Comparison of ENCODE assay signal across 1 cellular context in the genomic region with DNA sequence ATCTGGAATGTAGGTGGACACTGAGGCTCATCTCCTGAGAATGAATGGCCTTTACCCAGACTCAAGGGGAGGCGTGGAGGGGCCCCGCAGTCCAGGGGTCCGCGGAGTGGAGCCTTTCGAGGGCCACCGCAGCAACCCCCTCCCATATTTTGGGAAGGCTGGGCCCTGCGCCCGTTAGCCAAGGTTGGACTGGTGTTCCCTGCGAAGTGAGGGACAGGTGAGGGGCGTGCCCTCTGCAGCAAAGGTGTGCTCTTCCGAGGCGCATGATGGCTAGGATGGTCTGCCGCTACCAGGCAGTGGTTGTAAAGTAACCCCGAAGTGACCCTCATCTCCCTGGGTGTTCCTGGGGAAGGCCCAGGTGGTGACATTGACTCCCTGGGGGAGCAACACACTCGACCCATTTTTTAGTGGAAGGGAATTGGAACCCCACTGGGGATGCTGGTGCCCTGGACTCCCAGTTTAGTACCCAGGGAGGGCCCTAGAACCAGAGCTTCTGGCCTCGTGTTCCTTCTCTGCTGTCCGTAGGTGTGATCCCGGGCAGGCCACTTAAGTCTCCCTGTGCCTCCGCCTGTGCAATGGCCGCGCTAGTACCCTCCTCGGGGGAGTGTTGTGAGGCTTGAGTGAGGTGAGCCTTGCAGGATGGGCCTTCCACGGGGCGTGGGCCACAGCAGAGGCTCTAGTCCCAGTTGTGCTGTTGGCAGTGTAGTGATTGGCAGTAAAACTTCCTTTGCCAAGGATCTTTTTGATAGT.
TF ChIP-seq lines count a peak whose summit lies in the region.

No MANE protein-coding gene starts in this region.

TF ChIP-seq in IMR-90, 13 proteins besides CTCF, POLR2A, EP300 and RAD21 (continued from another document):
- no peak for TF ChIP-seq FOS (IDR thresholded peaks at IDR 0.05; ENCODE audit: low read depth, low read length)
- TF ChIP-seq, protein P1, sequence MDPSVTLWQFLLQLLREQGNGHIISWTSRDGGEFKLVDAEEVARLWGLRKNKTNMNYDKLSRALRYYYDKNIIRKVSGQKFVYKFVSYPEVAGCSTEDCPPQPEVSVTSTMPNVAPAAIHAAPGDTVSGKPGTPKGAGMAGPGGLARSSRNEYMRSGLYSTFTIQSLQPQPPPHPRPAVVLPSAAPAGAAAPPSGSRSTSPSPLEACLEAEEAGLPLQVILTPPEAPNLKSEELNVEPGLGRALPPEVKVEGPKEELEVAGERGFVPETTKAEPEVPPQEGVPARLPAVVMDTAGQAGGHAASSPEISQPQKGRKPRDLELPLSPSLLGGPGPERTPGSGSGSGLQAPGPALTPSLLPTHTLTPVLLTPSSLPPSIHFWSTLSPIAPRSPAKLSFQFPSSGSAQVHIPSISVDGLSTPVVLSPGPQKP (IDR thresholded peaks at IDR 0.05; ENCODE audit: borderline replicate concordance, low read depth, low read length) = no peak
- no peak for TF ChIP-seq RCOR1 (IDR thresholded peaks at IDR 0.05; ENCODE audit: insufficient replicate concordance, low read length)
